In genomic region chr11:10564692-10565318, GRCh38 we compare ENCODE assay signal across 10 cellular contexts. TPM values are rescaled to one million over a fixed set of nuclear protein-coding genes. Genes with fewer than 3 reads are reported as not detected.
DNase-seq lines count a peak whose midpoint lies in the region; ATAC-seq and TF ChIP-seq lines count a peak whose summit lies in the region.
"Had no signal": no experiment of that assay in that cellular context is flagged by ENCODE, and none has a peak within 500 bp of the region (broad histone marks: within the 10 kb centered on the region; RNA-seq: fewer than 3 reads in every experiment).

No MANE protein-coding gene starts in this region.

- H4K20me1 ChIP-seq in PC-9 (ENCODE audit: insufficient read depth) = no peaks in the 10 kb centered on the region

- CTCF ChIA-PET in PC-9 (lab: Charles Lee) = interaction anchor here (0.6 kb wide), 1 partner anchor 163 kb away, joined by 3 read pairs; no protein-coding TSS in a partner anchor

- H3K9me2 ChIP-seq in PC-9 (ENCODE audit: insufficient read depth) = no peaks in the 10 kb centered on the region

- no peaks in the 10 kb centered on the region for H3K79me2 ChIP-seq in PC-9 (ENCODE audit: low read depth)

- POLR2A ChIA-PET in PC-9 (lab: Charles Lee; ENCODE audit: unreplicated experiment) = no interaction called here

- intact Hi-C loops in PC-9 (cut with micrococcal nuclease; ENCODE audit: unreplicated experiment) = no loop called here
- intact Hi-C loops in psoas muscle (cut with DNase I) = loop anchor here (5.0 kb wide), 3 partner anchors 87 to 172 kb away; no protein-coding TSS in a partner anchor
- intact Hi-C loops in posterior vena cava (cut with DNase I) = no loop called here

- peak; percentile 41 for TF ChIP-seq CTCF in GM12873 (IDR thresholded peaks at IDR 0.05; ENCODE audit: insufficient read depth, low read depth, low read length, missing control alignments)
- peak; percentile 41; the same call in 1 of the 2 replicates for TF ChIP-seq CTCF in PC-9 (conservative IDR thresholded peaks at IDR 0.05)
- peak; percentile 47 for TF ChIP-seq CTCF in epithelial cell of proximal tubule (conservative IDR thresholded peaks at IDR 0.05; ENCODE audit: low read depth, low read length)
- peak; percentile 48 for TF ChIP-seq CTCF in psoas muscle (IDR thresholded peaks at IDR 0.05)

- no peak overlapping the region for H3K4me3 ChIP-seq in PC-9
- no peak overlapping the region for H3K4me3 ChIP-seq in epithelial cell of proximal tubule (ENCODE audit: low read depth, low read length)
- peak overlapping the region; percentile 26 for H3K4me3 ChIP-seq in psoas muscle

- no TSS peak for BruUV-seq in PC-9 (replicated peaks; lab: Mats Ljungman, UMichigan)

- WGBS in psoas muscle, 3 donors = 81 to 88% (median 82%) methylated on average over 1 of the region's 1 CpG

- H3K4me2 ChIP-seq in PC-9 = no peak overlapping the region

- no peak overlapping the region for H3K27ac ChIP-seq in PC-9
- no peak overlapping the region for H3K27ac ChIP-seq in psoas muscle

- H3K36me3 ChIP-seq in PC-9 (ENCODE audit: low read depth) (no peaks in the 10 kb centered on the region), psoas muscle (ENCODE audit: insufficient read depth in 1 of 2, low read depth in 1 of 2) (no peaks in the 10 kb centered on the region)

- H3K9me3 ChIP-seq in PC-9 (ENCODE audit: insufficient read depth, low read depth) (no peaks in the 10 kb centered on the region), psoas muscle (no peaks in the 10 kb centered on the region)

- H3K4me1 ChIP-seq in PC-9 (replicated peaks; ENCODE audit: insufficient read depth) = peaks cover 16% of the 10 kb centered on the region
- peaks cover 6% of the 10 kb centered on the region for H3K4me1 ChIP-seq in psoas muscle

- DNase-seq in PC-9 (no peak), epithelial cell of proximal tubule (ENCODE audit: low read depth) (no peak), psoas muscle (no peak), posterior vena cava (ENCODE audit: low spot score) (no peak), HUDEP-2 (lab: John Stamatoyannopoulos, UW; ENCODE audit: unreplicated experiment in 76 of 76) (no peak)
- DNase-seq in activated naive CD4-positive, alpha-beta T cell (lab: John Stamatoyannopoulos, UW) = no peak
- DNase-seq: activated CD4-positive, alpha-beta T cell treated with anti-CD3 and anti-CD28 coated beads, Interleukin-2, amount 10 ng/mL, durations not matched to agents 7 days and 5 days; NCI-H748 treated with DMSO at 0.1 percent for 48 hours had no signal

- no peak overlapping the region for H2AFZ ChIP-seq in PC-9

- H3K27me3 ChIP-seq in PC-9 (ENCODE audit: insufficient read depth, low read depth) (no peaks in the 10 kb centered on the region), psoas muscle (ENCODE audit: insufficient read depth in 3 of 3, low read length in 2 of 3) (no peaks in the 10 kb centered on the region)

- ATAC-seq in psoas muscle (peak in 1 of 4 donors; percentile 45), HG03045 (IDR thresholded peaks at IDR 0.05; ENCODE audit: unreplicated experiment) (no peak)

- peaks cover 10% of the 10 kb centered on the region; the same call in 1 of the 2 replicates for H3F3A ChIP-seq in PC-9 (ENCODE audit: insufficient read depth, low read depth)

RNA-seq across cellular contexts. Expression of gene LYVE1, which starts 3.7 kb away (rescaled TPM):
- total RNA-seq in PC-9 (2021) (not detected in 2 replicates), epithelial cell of proximal tubule (0.35 TPM in 1 of 2 replicates, not detected in the other), psoas muscle (10 to 100 TPM; 17.4 to 37.0 (median 32.8) TPM), posterior vena cava (100 to 1,000 TPM; 112 to 292 TPM)
- 10 to 100 TPM in 1 of 3 donors, 1 to 10 TPM in 2; 5.2 to 12.9 (median 5.7) TPM for polyA plus RNA-seq in psoas muscle
- total RNA-seq: activated CD4-positive, alpha-beta T cell treated with anti-CD3 and anti-CD28 coated beads, Interleukin-2, amount 10 ng/mL, durations not matched to agents 7 days and 5 days had no signal

RNA-seq across cellular contexts. Expression of gene RNF141, which starts 23.8 kb away (rescaled TPM):
- total RNA-seq in PC-9 (2021) = 33.7 and 36.8 TPM in 2 replicates
- total RNA-seq in epithelial cell of proximal tubule = 18.2 and 21.7 TPM in 2 replicates
- 10 to 100 TPM; 16.6 to 42.2 (median 36.1) TPM for total RNA-seq in psoas muscle
- polyA plus RNA-seq in psoas muscle = 10 to 100 TPM in 2 of 3 donors, 1 to 10 TPM in 1; 5.0 to 13.7 (median 11.7) TPM
- total RNA-seq in posterior vena cava = 10 to 100 TPM; 24.7 to 25.3 TPM

Comparison
In these comparisons a context has a peak if more than half of its experiments do, and no peak if none do; other contexts are left out.
1. RNA of gene LYVE1, which starts 3.7 kb away (total RNA-seq): 112 to 292 TPM in posterior vena cava and 17.4 to 37.0 TPM in psoas muscle; 0.35 TPM in epithelial cell of proximal tubule and not detected in PC-9; every median in the first group is over 10 times any median in the second.
2. intact Hi-C loops: an anchor here in psoas muscle (5.0 kb wide); none called in PC-9 and posterior vena cava.
3. Peak in every context shown above with its lines, with median percentiles within 50 percentile points of each other: CTCF ChIP-seq.